22 cellular contexts compared by ENCODE assay signal in the genomic region with DNA sequence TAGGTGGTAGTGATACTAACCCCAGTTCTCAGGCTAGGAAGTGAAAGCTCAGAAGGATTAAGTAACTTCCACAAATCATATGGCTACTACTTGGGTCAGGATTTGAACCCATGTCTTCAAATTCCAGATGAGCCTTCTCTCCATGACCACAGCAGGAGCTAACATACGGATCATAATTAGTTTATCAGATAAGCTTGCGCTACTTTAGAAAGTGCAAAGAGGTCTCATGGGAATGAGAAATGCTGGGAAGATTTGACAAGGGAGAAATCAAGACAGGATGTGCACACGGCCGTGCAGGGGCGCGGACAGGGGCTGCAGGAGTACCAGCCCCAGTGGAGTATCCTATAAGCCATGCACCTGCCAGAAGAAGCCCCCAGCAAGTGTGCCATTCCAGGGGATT. TPM values are rescaled to one million over a fixed set of nuclear protein-coding genes. Genes with fewer than 3 reads are reported as not detected.
A peak's percentile ranks its signal among the peaks of the same experiment; 100 is the strongest.
DNase-seq lines count a peak whose midpoint lies in the region; ATAC-seq, FAIRE-seq and TF ChIP-seq lines count a peak whose summit lies in the region.
"Had no signal": no experiment of that assay in that cellular context is flagged by ENCODE, and none has a peak within 500 bp of the region (broad histone marks: within the 10 kb centered on the region; RNA-seq: fewer than 3 reads in every experiment).

No MANE protein-coding gene starts in this region.

- 0 out of 4 replicates have a peak, but pooled peaks cover 0 to 4% of the 10 kb centered on the region in 2 experiments for H3K79me1 ChIP-seq in IMR-90 (ENCODE audit: low read depth in 1 of 2, low read length in 2 of 2)

- H3K27ac ChIP-seq in BLaER1 (no peak overlapping the region), IMR-90 (ENCODE audit: insufficient read depth, low read length) (no peak overlapping the region), K562 (ENCODE audit: extremely low read depth, low read depth, low read length) (no peak overlapping the region), esophagus squamous epithelium (no peak overlapping the region), PC-9 (no peak overlapping the region)
- H3K27ac ChIP-seq: 22Rv1, A549 had no signal

- no peak for DNase-seq in IMR-90
- DNase-seq in SK-N-DZ (ENCODE audit: low spot score): peak; percentile 90
- DNase-seq in K562 (ENCODE audit: extremely low read depth in 1 of 4, low spot score in 3 of 4): no peak
- no peak for DNase-seq in esophagus squamous epithelium (lab: John Stamatoyannopoulos, UW)
- no peak for DNase-seq in HUDEP-2 (lab: John Stamatoyannopoulos, UW; ENCODE audit: unreplicated experiment in 76 of 76)
- no peak for DNase-seq in PC-9
- DNase-seq: AML-193; Calu3; CD8-positive, alpha-beta T cell; DMS 273 treated with DMSO at 0.1 percent for 48 hours; DMS53; DND-41; EL had no signal

- no peaks in the 10 kb centered on the region for H3K9me3 ChIP-seq in BLaER1
- no peaks in the 10 kb centered on the region for H3K9me3 ChIP-seq in IMR-90 (ENCODE audit: control insufficient read depth, insufficient read depth, low read length)
- H3K9me3 ChIP-seq in K562 (replicated peaks; ENCODE audit: control insufficient read depth, insufficient read depth, low read depth, low read length): no peaks in the 10 kb centered on the region
- H3K9me3 ChIP-seq in esophagus squamous epithelium: no peaks in the 10 kb centered on the region
- H3K9me3 ChIP-seq in PC-9 (ENCODE audit: insufficient read depth, low read depth): no peaks in the 10 kb centered on the region
- H3K9me3 ChIP-seq: A549 had no signal

- CTCF ChIA-PET in IMR-90 (lab: Yijun Ruan, JAX) (interaction anchor here (0.7 to 2.1 kb wide), 3 partner anchors 96 to 148 kb away, joined by 3 to 4 read pairs (median 4); a partner anchor contains a TSS), K562 (lab: Yijun Ruan, JAX; ENCODE audit: low intra/inter-chr PET ratio) (no interaction called here), PC-9 (lab: Charles Lee) (no interaction called here)

- H3K9me1 ChIP-seq in IMR-90 (ENCODE audit: insufficient read depth, low read length): peaks cover 5% of the 10 kb centered on the region
- H3K9me1 ChIP-seq in K562 (ENCODE audit: control insufficient read depth, insufficient read depth, low read length): no peaks in the 10 kb centered on the region

- no peak overlapping the region for H3K9ac ChIP-seq in BLaER1
- H3K9ac ChIP-seq in IMR-90 (ENCODE audit: low read depth, low read length): no peak overlapping the region
- H3K9ac ChIP-seq in K562 (ENCODE audit: insufficient read depth in 1 of 2, low read depth in 2 of 2, low read length in 2 of 2): no peak overlapping the region

- H4K20me1 ChIP-seq in BLaER1 (no peaks in the 10 kb centered on the region), IMR-90 (ENCODE audit: insufficient read depth, low read length) (no peaks in the 10 kb centered on the region), K562 (replicated peaks; ENCODE audit: control insufficient read depth, insufficient read depth, low read length) (0 out of 2 replicates have a peak, but pooled peaks cover 3% of the 10 kb centered on the region), PC-9 (ENCODE audit: insufficient read depth) (no peaks in the 10 kb centered on the region)

- BruUV-seq in IMR-90 (replicated peaks; lab: Mats Ljungman, UMichigan) (no TSS peak), K562 (replicated peaks; lab: Mats Ljungman, UMichigan) (no TSS peak), PC-9 (replicated peaks; lab: Mats Ljungman, UMichigan) (no TSS peak)

- no peak overlapping the region for H2AFZ ChIP-seq in IMR-90 (replicated peaks; ENCODE audit: low read length, poor library complexity)
- no peak overlapping the region for H2AFZ ChIP-seq in K562 (ENCODE audit: low read depth, low read length)
- no peak overlapping the region for H2AFZ ChIP-seq in PC-9
- H2AFZ ChIP-seq: GM23338 had no signal

- H4K5ac ChIP-seq in IMR-90 (ENCODE audit: low read depth, low read length): no peak overlapping the region

- no peak overlapping the region for H3K18ac ChIP-seq in IMR-90 (ENCODE audit: low read depth, low read length)

- no peak for FAIRE-seq in K562 (lab: Jason Lieb, UNC)
- FAIRE-seq: A549, GM12891, GM19239, H54 had no signal

- no peak for TF ChIP-seq POLR2A in IMR-90 (IDR thresholded peaks at IDR 0.05; ENCODE audit: low read depth, low read length)
- no peak for TF ChIP-seq POLR2A in K562 (conservative IDR thresholded peaks at IDR 0.05)
- TF ChIP-seq POLR2A in esophagus squamous epithelium (IDR thresholded peaks at IDR 0.05): no peak

- no peak overlapping the region for H2BK120ac ChIP-seq in IMR-90 (ENCODE audit: low read depth, low read length)

- in situ Hi-C loops in IMR-90 (cut with MboI; ENCODE audit: low sequenced_read_pairs): no loop called here
- in situ Hi-C loops in K562 (cut with MboI): no loop called here

- H4K8ac ChIP-seq in IMR-90 (ENCODE audit: low read depth in 2 of 2, low read length in 2 of 2): no peak overlapping the region

- H3K79me2 ChIP-seq in K562 (ENCODE audit: control insufficient read depth, insufficient read depth, low read length) (no peaks in the 10 kb centered on the region), PC-9 (ENCODE audit: low read depth) (peaks cover 52% of the 10 kb centered on the region)

- no peak overlapping the region for H2BK5ac ChIP-seq in IMR-90 (ENCODE audit: low read depth, low read length, poor library complexity, severe bottlenecking)

- H3K4me2 ChIP-seq in BLaER1: peak overlapping the region; percentile 31
- no peak overlapping the region for H3K4me2 ChIP-seq in IMR-90 (ENCODE audit: low read depth, low read length)
- no peak overlapping the region for H3K4me2 ChIP-seq in K562 (ENCODE audit: insufficient read depth, low read length)
- H3K4me2 ChIP-seq in PC-9: no peak overlapping the region
- H3K4me2 ChIP-seq: A549, GM23338 had no signal

- H3K4ac ChIP-seq in IMR-90 (ENCODE audit: low read depth, low read length): no peak overlapping the region

- no peak for ATAC-seq in IMR-90 (ENCODE audit: low read depth)
- no peak for ATAC-seq in K562
- ATAC-seq: A549; CD8-positive, alpha-beta T cell; GM23338; HCT116 had no signal

- H3K4me1 ChIP-seq in BLaER1: peaks cover 49% of the 10 kb centered on the region
- H3K4me1 ChIP-seq in IMR-90 (ENCODE audit: control insufficient read depth, insufficient read depth, low read length): peaks cover 18% of the 10 kb centered on the region
- peaks cover under 1 to 11% of the 10 kb centered on the region in 2 experiments; a peak in 3 of 5 replicates for H3K4me1 ChIP-seq in K562 (replicated peaks in 1 of 2; ENCODE audit: control insufficient read depth in 2 of 2, insufficient read depth in 2 of 2, low read length in 2 of 2)
- peaks cover 4 to 33% (median 12%) of the 10 kb centered on the region in 3 donors for H3K4me1 ChIP-seq in esophagus squamous epithelium
- H3K4me1 ChIP-seq in PC-9 (replicated peaks; ENCODE audit: insufficient read depth): no peaks in the 10 kb centered on the region; the same call in 1 of the 2 replicates

- no peaks in the 10 kb centered on the region for H3K9me2 ChIP-seq in PC-9 (ENCODE audit: insufficient read depth)

- no peaks in the 10 kb centered on the region for H3K36me3 ChIP-seq in BLaER1
- no peaks in the 10 kb centered on the region for H3K36me3 ChIP-seq in IMR-90 (ENCODE audit: control insufficient read depth, insufficient read depth, low read length)
- H3K36me3 ChIP-seq in K562 (ENCODE audit: control insufficient read depth, insufficient read depth, low read length): no peaks in the 10 kb centered on the region
- H3K36me3 ChIP-seq in esophagus squamous epithelium: no peaks in the 10 kb centered on the region
- no peaks in the 10 kb centered on the region for H3K36me3 ChIP-seq in PC-9 (ENCODE audit: low read depth)

- no peak overlapping the region for H4K91ac ChIP-seq in IMR-90 (ENCODE audit: insufficient read depth, low read depth, low read length)

- peak overlapping the region; percentile 14; the same call in 1 of the 2 replicates for H3K23ac ChIP-seq in IMR-90 (ENCODE audit: low read depth, low read length)

- dilution Hi-C loops in IMR-90 (cut with HindIII; ENCODE audit: low sequenced_read_pairs, unreplicated experiment): no loop called here

- intact Hi-C loops in IMR-90 (cut with micrococcal nuclease) (loop anchor here (10.0 kb wide), 1 partner anchor 60 kb away; no protein-coding TSS in a partner anchor), K562 (cut with micrococcal nuclease) (no loop called here), esophagus squamous epithelium (cut with DNase I) (no loop called here), PC-9 (cut with micrococcal nuclease; ENCODE audit: unreplicated experiment) (no loop called here)

- no peak overlapping the region for H2AK5ac ChIP-seq in IMR-90 (ENCODE audit: low read depth, low read length)

- TF ChIP-seq EP300 in K562 (IDR thresholded peaks at IDR 0.05; ENCODE audit: low read length): no peak

- POLR2A ChIA-PET in IMR-90 (lab: Charles Lee; ENCODE audit: unreplicated experiment): no interaction called here
- POLR2A ChIA-PET in K562 (lab: Yijun Ruan, JAX): interaction anchor here (0.6 to 2.1 kb wide), 6 partner anchors 8 to 494 kb away, joined by 3 to 10 read pairs (median 3); no protein-coding TSS in a partner anchor
- POLR2A ChIA-PET in PC-9 (lab: Charles Lee; ENCODE audit: unreplicated experiment): no interaction called here

- H3K14ac ChIP-seq in IMR-90 (replicated peaks; ENCODE audit: low read depth, low read length): no peak overlapping the region

- H2BK20ac ChIP-seq in IMR-90 (ENCODE audit: low read depth, low read length): no peak overlapping the region

- no CpG with 5 or more reads among the region's 6 CpGs for WGBS in IMR-90 (ENCODE audit: extremely low coverage in 2 of 2, insufficient read length in 1 of 2), 2 experiments
- 4% methylated on average over 6 of the region's 6 CpGs for WGBS in K562 (ENCODE audit: insufficient coverage, low coverage, missing lambda C conversion rate)
- WGBS in esophagus squamous epithelium, 2 donors: 74 to 80% methylated on average over 5 to 6 of the region's 6 CpGs

- H2AK9ac ChIP-seq in IMR-90 (replicated peaks; ENCODE audit: low read depth, low read length, poor library complexity): no peak overlapping the region

- H3K27me3 ChIP-seq in BLaER1: no peaks in the 10 kb centered on the region
- no peaks in the 10 kb centered on the region for H3K27me3 ChIP-seq in IMR-90 (ENCODE audit: control insufficient read depth, insufficient read depth, low read length)
- peaks cover 17 to 48% of the 10 kb centered on the region in 2 experiments; a peak in 4 of 5 replicates for H3K27me3 ChIP-seq in K562 (ENCODE audit: control insufficient read depth in 2 of 2, insufficient read depth in 2 of 2, low read length in 2 of 2)
- H3K27me3 ChIP-seq in esophagus squamous epithelium: peaks cover 0 to 14% (median 0%) of the 10 kb centered on the region in 4 donors
- no peaks in the 10 kb centered on the region for H3K27me3 ChIP-seq in PC-9 (ENCODE audit: insufficient read depth, low read depth)

- no peak overlapping the region for H3K56ac ChIP-seq in IMR-90 (ENCODE audit: extremely low read depth, insufficient read depth, low read length)

- H3F3A ChIP-seq in PC-9 (ENCODE audit: insufficient read depth, low read depth): peaks cover 9% of the 10 kb centered on the region; the same call in 1 of the 2 replicates

- H3K4me3 ChIP-seq in BLaER1 (no peak overlapping the region), IMR-90 (ENCODE audit: insufficient read depth, low read depth, low read length) (no peak overlapping the region), K562 (no peak overlapping the region), esophagus squamous epithelium (no peak overlapping the region), PC-9 (no peak overlapping the region)
- H3K4me3 ChIP-seq: A549, GM23338 had no signal

- no peak for TF ChIP-seq RAD21 in IMR-90 (IDR thresholded peaks at IDR 0.05; ENCODE audit: low read length)
- TF ChIP-seq RAD21 in K562 (CRISPR knock-in tag; conservative IDR thresholded peaks at IDR 0.05 in 1 of 2, IDR thresholded peaks at IDR 0.05 in 1 of 2): no peak

- TF ChIP-seq CTCF in IMR-90 (conservative IDR thresholded peaks at IDR 0.05; ENCODE audit: low read depth, low read length) (no peak), K562 (IDR thresholded peaks at IDR 0.05 in 2 of 3, conservative IDR thresholded peaks at IDR 0.05 in 1 of 3; ENCODE audit: insufficient read depth in 2 of 3, low read depth in 1 of 3, low read length in 3 of 3) (no peak), esophagus squamous epithelium (IDR thresholded peaks at IDR 0.05) (no peak), PC-9 (conservative IDR thresholded peaks at IDR 0.05) (no peak)

- no peak overlapping the region for H2BK15ac ChIP-seq in IMR-90 (ENCODE audit: low read depth, low read length)

RNA-seq across cellular contexts. Expression of a gene that starts 5.2 kb away (rescaled TPM):
- total RNA-seq in IMR-90 (2012; rRNA removed): 5.0 and 8.2 TPM in 2 replicates
- 19.9 and 20.6 TPM in 2 replicates for polyA plus RNA-seq in IMR-90 (2012; rRNA removed)
- 10.7 and 13.6 TPM in 2 replicates for polyA plus RNA-seq in IMR-90 (2012; cell fraction: cytosol; rRNA removed)
- polyA plus RNA-seq in IMR-90 (2012; cell fraction: nucleus; rRNA removed; ENCODE audit: low replicate concordance): 59.8 and 70.3 TPM in 2 replicates
- polyA plus RNA-seq in SK-N-DZ (2014; cell fraction: cytosol; rRNA removed): 17.1 and 19.1 TPM in 2 replicates
- polyA plus RNA-seq in SK-N-DZ (2014; cell fraction: nucleus; rRNA removed): 31.2 and 68.2 TPM in 2 replicates
- 0.09 and 0.14 TPM in 2 replicates for total RNA-seq in K562 (2011; cell fraction: chromatin; rRNA removed; ENCODE audit: low replicate concordance)
- 0.17 TPM in 1 of 2 replicates, not detected in the other for total RNA-seq in K562 (2011; cell fraction: nucleolus; rRNA removed)
- 0.15 TPM in 1 of 2 replicates, not detected in the other for total RNA-seq in K562 (2011; cell fraction: nucleoplasm; rRNA removed)
- not detected in 2 replicates for total RNA-seq in K562 (2014; rRNA removed)
- total RNA-seq in K562 (2014; rRNA removed; fragmentation: Illumina TruSeq; extraction: Trizol): not detected in 2 replicates
- total RNA-seq in K562 (2015; rRNA removed; fragmentation: Illumina TruSeq; extraction: Trizol): 0.04 and 0.34 TPM in 2 replicates
- total RNA-seq in K562 (2021): 0.29 and 0.33 TPM in 2 replicates
- 0.01 TPM in 2 replicates for polyA plus RNA-seq in K562 (2011; rRNA removed)
- polyA plus RNA-seq in K562 (2011; cell fraction: cytosol; rRNA removed): 0.01 TPM in 1 of 2 replicates, not detected in the other
- polyA plus RNA-seq in K562 (2011; cell fraction: nucleus; rRNA removed): 0.06 and 0.24 TPM in 2 replicates
- 0.21 and 0.35 TPM in 2 replicates for polyA plus RNA-seq in K562 (2012)
- polyA plus RNA-seq in K562 (2014; fragmentation: Illumina TruSeq; extraction: Trizol): not detected in 2 replicates
- under 1 TPM in 1 of 2 experiments, not detected in 1; under 0.01 TPM for polyA plus RNA-seq in K562 (2014; fragmentation: Nextera tagmentation; extraction: Ambion mirVana)
- polyA plus RNA-seq in K562 (2014; rRNA removed): 0.01 TPM in 1 of 2 replicates, not detected in the other
- polyA minus RNA-seq in K562 (2011; rRNA and poly(A)+ RNA removed): 0.04 and 0.06 TPM in 2 replicates
- not detected in 2 replicates for polyA minus RNA-seq in K562 (2011; cell fraction: cytosol; rRNA and poly(A)+ RNA removed)
- under 0.01 and 0.11 TPM in 2 replicates for polyA minus RNA-seq in K562 (2011; cell fraction: nucleus; rRNA and poly(A)+ RNA removed)
- 10 to 100 TPM in 3 of 4 donors, 1 to 10 TPM in 1; 7.4 to 40.6 (median 18.3) TPM for total RNA-seq in esophagus squamous epithelium
- 52.0 and 53.1 TPM in 2 replicates for total RNA-seq in PC-9 (2021)
- total RNA-seq: G401 had no signal

RNA-seq across cellular contexts. Expression of a gene that starts 57.0 kb away (rescaled TPM):
- 14.9 and 20.3 TPM in 2 replicates for total RNA-seq in IMR-90 (2012; rRNA removed)
- 14.4 and 15.0 TPM in 2 replicates for polyA plus RNA-seq in IMR-90 (2012; rRNA removed)
- polyA plus RNA-seq in IMR-90 (2012; cell fraction: cytosol; rRNA removed): 8.7 and 10.7 TPM in 2 replicates
- polyA plus RNA-seq in IMR-90 (2012; cell fraction: nucleus; rRNA removed; ENCODE audit: low replicate concordance): 6.9 and 17.1 TPM in 2 replicates
- polyA plus RNA-seq in SK-N-DZ (2014; cell fraction: cytosol; rRNA removed): 38.7 and 40.1 TPM in 2 replicates
- polyA plus RNA-seq in SK-N-DZ (2014; cell fraction: nucleus; rRNA removed): 12.8 and 17.6 TPM in 2 replicates
- 89.5 and 106 TPM in 2 replicates for total RNA-seq in K562 (2011; cell fraction: chromatin; rRNA removed; ENCODE audit: low replicate concordance)
- 92.1 and 92.6 TPM in 2 replicates for total RNA-seq in K562 (2011; cell fraction: nucleolus; rRNA removed)
- 106 and 121 TPM in 2 replicates for total RNA-seq in K562 (2011; cell fraction: nucleoplasm; rRNA removed)
- 30.8 and 32.3 TPM in 2 replicates for total RNA-seq in K562 (2014; rRNA removed)
- total RNA-seq in K562 (2014; rRNA removed; fragmentation: Illumina TruSeq; extraction: Trizol): 42.2 and 45.5 TPM in 2 replicates
- 30.6 and 32.4 TPM in 2 replicates for total RNA-seq in K562 (2015; rRNA removed; fragmentation: Illumina TruSeq; extraction: Trizol)
- total RNA-seq in K562 (2021): 46.5 and 48.1 TPM in 2 replicates
- 24.6 and 27.0 TPM in 2 replicates for polyA plus RNA-seq in K562 (2011; rRNA removed)
- 19.2 and 23.1 TPM in 2 replicates for polyA plus RNA-seq in K562 (2011; cell fraction: cytosol; rRNA removed)
- polyA plus RNA-seq in K562 (2011; cell fraction: nucleus; rRNA removed): 18.4 and 20.5 TPM in 2 replicates
- polyA plus RNA-seq in K562 (2012): 15.8 and 22.5 TPM in 2 replicates
- polyA plus RNA-seq in K562 (2014; fragmentation: Illumina TruSeq; extraction: Trizol): 34.2 and 36.5 TPM in 2 replicates
- 10 to 100 TPM; 17.0 to 24.7 TPM for polyA plus RNA-seq in K562 (2014; fragmentation: Nextera tagmentation; extraction: Ambion mirVana)
- 26.9 and 27.2 TPM in 2 replicates for polyA plus RNA-seq in K562 (2014; rRNA removed)
- 47.0 and 63.2 TPM in 2 replicates for polyA minus RNA-seq in K562 (2011; rRNA and poly(A)+ RNA removed)
- 38.7 and 39.2 TPM in 2 replicates for polyA minus RNA-seq in K562 (2011; cell fraction: cytosol; rRNA and poly(A)+ RNA removed)
- 36.5 and 72.2 TPM in 2 replicates for polyA minus RNA-seq in K562 (2011; cell fraction: nucleus; rRNA and poly(A)+ RNA removed)
- total RNA-seq in esophagus squamous epithelium: 10 to 100 TPM; 29.5 to 42.3 (median 34.0) TPM
- total RNA-seq in PC-9 (2021): 37.3 and 40.9 TPM in 2 replicates
